Comparison of ENCODE assay signal across 10 cellular contexts in the genomic region with DNA sequence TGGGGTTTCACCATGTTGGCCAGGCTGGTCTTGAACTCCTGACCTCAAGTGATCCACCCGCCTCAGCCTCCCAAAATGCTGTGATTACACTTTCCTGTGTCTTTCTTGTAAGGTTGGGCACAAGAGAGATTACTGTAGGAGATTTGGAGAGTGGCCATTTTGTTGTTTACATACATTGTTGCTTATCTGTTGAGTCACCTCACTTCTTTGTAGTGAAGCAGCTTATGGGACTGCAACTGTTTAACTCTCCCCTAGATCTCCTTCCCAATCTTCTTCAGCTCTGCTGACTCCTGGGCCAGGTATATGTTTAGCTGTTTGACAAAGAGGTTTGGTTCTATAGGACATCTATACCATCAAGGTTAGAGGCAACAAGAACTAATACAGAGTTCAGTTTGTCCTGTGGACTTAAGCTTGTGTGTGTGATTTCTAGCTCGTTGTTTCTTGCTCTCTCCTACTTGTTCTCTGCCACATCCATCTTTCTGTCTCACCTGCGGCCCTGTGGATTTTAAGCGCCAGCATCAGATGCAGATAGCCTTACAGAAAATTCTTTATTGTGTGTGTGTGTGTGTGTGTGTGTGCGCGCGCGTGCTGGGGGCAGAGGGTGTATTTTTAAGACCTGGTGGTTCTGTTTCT.
DNase-seq lines count a peak whose midpoint lies in the region; ATAC-seq and TF ChIP-seq lines count a peak whose summit lies in the region.
"Had no signal": no experiment of that assay in that cellular context is flagged by ENCODE, and none has a peak within 500 bp of the region (broad histone marks: within the 10 kb centered on the region; RNA-seq: fewer than 3 reads in every experiment).

No MANE protein-coding gene starts in this region.

- CTCF ChIA-PET in activated CD4-positive, alpha-beta T cell treated with anti-CD3 and anti-CD28 coated beads, Interleukin-2, amount 10 ng/mL, durations not matched to agents 7 days and 5 days (lab: Charles Lee): interaction anchor here (0.5 to 3.4 kb wide), 8 partner anchors 13 to 606 kb away, joined by 3 to 19 read pairs (median 4); a partner anchor contains a TSS

- peaks cover 31% of the 10 kb centered on the region for H3K36me3 Mint-ChIP-seq in activated CD4-positive, alpha-beta T cell treated with anti-CD3 and anti-CD28 coated beads, Interleukin-2, amount 10 ng/mL, durations not matched to agents 7 days and 5 days (ENCODE audit: low read depth)

- no peak for TF ChIP-seq CTCF in epithelial cell of esophagus (IDR thresholded peaks at IDR 0.05; ENCODE audit: insufficient read depth, low read depth, low read length, missing control alignments)

- H3K4me3 ChIP-seq in epithelial cell of esophagus (ENCODE audit: low read length) (no peak overlapping the region), skeletal muscle cell (ENCODE audit: low read depth, low read length) (no peak overlapping the region)

- H3K4me1 Mint-ChIP-seq in activated CD4-positive, alpha-beta T cell treated with anti-CD3 and anti-CD28 coated beads, Interleukin-2, amount 10 ng/mL, durations not matched to agents 7 days and 5 days: peaks cover 58% of the 10 kb centered on the region

- DNase-seq in activated CD4-positive, alpha-beta T cell treated with anti-CD3 and anti-CD28 coated beads, Interleukin-2, amount 10 ng/mL, durations not matched to agents 7 days and 5 days: no peak
- DNase-seq in activated CD4-positive, alpha-beta T cell treated with anti-CD3 and anti-CD28 coated beads, Interleukin-2, amount 50 U/mL, for 48 hours: no peak
- DNase-seq in OCI-M1 (lab: John Stamatoyannopoulos, UW): peak; percentile 57
- peak; percentile 74 for DNase-seq in epithelial cell of esophagus (ENCODE audit: low read depth)
- DNase-seq in skeletal muscle cell (ENCODE audit: low read depth): peak; percentile 13
- no peak for DNase-seq in globus pallidus (ENCODE audit: low spot score)
- no peak for DNase-seq in cerebellar cortex (ENCODE audit: low spot score)
- DNase-seq: caudate nucleus, midbrain had no signal

- H3K9me3 Mint-ChIP-seq in activated CD4-positive, alpha-beta T cell treated with anti-CD3 and anti-CD28 coated beads, Interleukin-2, amount 10 ng/mL, durations not matched to agents 7 days and 5 days: no peaks in the 10 kb centered on the region

- H3K27me3 Mint-ChIP-seq in activated CD4-positive, alpha-beta T cell treated with anti-CD3 and anti-CD28 coated beads, Interleukin-2, amount 10 ng/mL, durations not matched to agents 7 days and 5 days: no peaks in the 10 kb centered on the region

- H3K27ac Mint-ChIP-seq in activated CD4-positive, alpha-beta T cell treated with anti-CD3 and anti-CD28 coated beads, Interleukin-2, amount 10 ng/mL, durations not matched to agents 7 days and 5 days: peak overlapping the region; percentile 54

- H3K4me3 Mint-ChIP-seq in activated CD4-positive, alpha-beta T cell treated with anti-CD3 and anti-CD28 coated beads, Interleukin-2, amount 10 ng/mL, durations not matched to agents 7 days and 5 days: no peak overlapping the region

- POLR2A ChIA-PET in activated CD4-positive, alpha-beta T cell treated with anti-CD3 and anti-CD28 coated beads, Interleukin-2, amount 10 ng/mL, durations not matched to agents 7 days and 5 days (lab: Charles Lee): no interaction called here

- ATAC-seq in HG03039 (IDR thresholded peaks at IDR 0.05; ENCODE audit: unreplicated experiment): no peak

Comparison
In these comparisons a context has a peak if more than half of its experiments do, and no peak if none do; other contexts are left out.
1. DNase-seq: peak in OCI-M1 (single experiment), epithelial cell of esophagus (single experiment) and skeletal muscle cell (single experiment); none in activated CD4-positive, alpha-beta T cell treated with anti-CD3 and anti-CD28 coated beads, Interleukin-2, amount 10 ng/mL, durations not matched to agents 7 days and 5 days (single experiment), activated CD4-positive, alpha-beta T cell treated with anti-CD3 and anti-CD28 coated beads, Interleukin-2, amount 50 U/mL, for 48 hours (0 of 2), globus pallidus (single experiment) and cerebellar cortex (single experiment).